ENCODE assay signal across 8 cellular contexts in the genomic region with DNA sequence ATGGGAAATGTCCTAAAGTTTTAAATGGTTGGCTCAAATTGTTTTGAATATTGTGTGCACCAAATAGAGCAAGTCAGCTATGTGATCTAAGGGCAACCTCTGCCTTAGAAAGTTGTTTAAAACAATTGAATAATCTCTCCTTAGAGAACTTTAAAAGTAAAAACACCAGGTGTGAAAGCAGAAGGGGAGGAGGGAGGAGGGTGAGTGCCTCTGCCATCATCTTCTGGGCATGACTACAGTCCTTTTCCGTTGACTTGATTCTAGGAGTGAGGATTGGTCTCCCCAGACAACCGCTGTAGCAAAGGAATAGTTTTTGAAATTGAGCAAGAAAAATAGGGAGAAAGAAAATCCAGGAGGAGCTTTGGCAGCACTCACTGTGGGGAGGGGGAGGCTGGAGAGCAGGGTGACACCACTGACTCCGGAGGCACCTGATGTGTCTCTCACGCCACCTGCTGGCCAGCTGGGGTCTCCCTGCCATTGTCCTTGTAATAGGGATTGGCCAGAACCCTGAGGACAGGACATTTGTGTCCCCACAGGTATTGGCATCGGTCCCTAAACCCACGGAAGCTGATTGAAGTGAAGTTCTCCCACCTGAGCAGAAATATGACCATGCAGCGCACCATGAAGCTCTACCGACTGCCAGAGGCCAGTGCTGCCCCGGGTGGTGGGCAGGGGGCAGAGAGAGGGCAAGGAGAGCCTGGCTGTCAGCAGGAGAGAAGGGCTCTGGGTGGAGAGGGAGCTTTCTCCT. TPM values are rescaled to one million over a fixed set of nuclear protein-coding genes. Genes with fewer than 3 reads are reported as not detected.
DNase-seq lines count a peak whose midpoint lies in the region; ATAC-seq and TF ChIP-seq lines count a peak whose summit lies in the region.

No MANE protein-coding gene starts in this region.

- no peak overlapping the region for H3K4me3 Mint-ChIP-seq in activated naive CD8-positive, alpha-beta T cell treated with anti-CD3 and anti-CD28 coated beads, Interleukin-2, amount 50 U/mL, for 24 hours

- H3K4me1 ChIP-seq in psoas muscle = peaks cover 31% of the 10 kb centered on the region

- no peaks in the 10 kb centered on the region for H3K27me3 ChIP-seq in psoas muscle (ENCODE audit: insufficient read depth in 3 of 3, low read length in 2 of 3)

- DNase-seq in G401 (ENCODE audit: low spot score) = peak; percentile 96
- DNase-seq in NCI-H1048 (lab: John Stamatoyannopoulos, UW) = peak; percentile 23
- DNase-seq in SW480 (ENCODE audit: low spot score) = peak; percentile 57
- peak; percentile 79 for DNase-seq in activated naive CD8-positive, alpha-beta T cell treated with anti-CD3 and anti-CD28 coated beads, Interleukin-2, amount 50 U/mL, for 24 hours
- peak; percentile 94 for DNase-seq in cardiac septum (ENCODE audit: low spot score)
- peak; percentile 90 to 95 for DNase-seq in psoas muscle
- DNase-seq in ureter (ENCODE audit: low spot score) = peak; percentile 89

- no peaks in the 10 kb centered on the region for H3K4me1 Mint-ChIP-seq in activated naive CD8-positive, alpha-beta T cell treated with anti-CD3 and anti-CD28 coated beads, Interleukin-2, amount 50 U/mL, for 24 hours

- peak; percentile 81 for ATAC-seq in activated naive CD8-positive, alpha-beta T cell treated with anti-CD3 and anti-CD28 coated beads, Interleukin-2, amount 50 U/mL, for 24 hours
- ATAC-seq in psoas muscle (peak; percentile 79 to 90 (median 82)), GM21360 (IDR thresholded peaks at IDR 0.05; ENCODE audit: unreplicated experiment) (no peak)

- peaks cover 28 to 97% of the 10 kb centered on the region in 2 donors for H3K36me3 ChIP-seq in psoas muscle (ENCODE audit: insufficient read depth in 1 of 2, low read depth in 1 of 2)

- no peak overlapping the region for H3K4me3 ChIP-seq in psoas muscle

- TF ChIP-seq CTCF in psoas muscle (IDR thresholded peaks at IDR 0.05) = peak; percentile 91

- no peak overlapping the region for H3K27ac Mint-ChIP-seq in activated naive CD8-positive, alpha-beta T cell treated with anti-CD3 and anti-CD28 coated beads, Interleukin-2, amount 50 U/mL, for 24 hours

- no peaks in the 10 kb centered on the region for H3K9me3 ChIP-seq in psoas muscle

- no peaks in the 10 kb centered on the region for H3K9me3 Mint-ChIP-seq in activated naive CD8-positive, alpha-beta T cell treated with anti-CD3 and anti-CD28 coated beads, Interleukin-2, amount 50 U/mL, for 24 hours

- peaks cover 50% of the 10 kb centered on the region for H3K36me3 Mint-ChIP-seq in activated naive CD8-positive, alpha-beta T cell treated with anti-CD3 and anti-CD28 coated beads, Interleukin-2, amount 50 U/mL, for 24 hours (ENCODE audit: low read depth)

- H3K27ac ChIP-seq in psoas muscle = peak overlapping the region; percentile 48

- in situ Hi-C loops in G401 (cut with HindIII; ENCODE audit: low sequenced_read_pairs) = no loop called here

- WGBS in psoas muscle, 3 donors = 40 to 46% (median 41%) methylated on average over 9 of the region's 9 CpGs

- intact Hi-C loops in cardiac septum (cut with DNase I) = loop anchor here (5.0 kb wide), 3 partner anchors 33 to 177 kb away; partner anchors contain the start of gene PLCD3
- intact Hi-C loops in psoas muscle (cut with DNase I) = loop anchor here (1.0 to 5.0 kb wide), 5 partner anchors 33 to 179 kb away; partner anchors contain the start of genes DCAKD (in 1 of the 2), NMT1 (in 1 of the 2) and PLCD3 (in 1 of the 2)

- no peaks in the 10 kb centered on the region for H3K27me3 Mint-ChIP-seq in activated naive CD8-positive, alpha-beta T cell treated with anti-CD3 and anti-CD28 coated beads, Interleukin-2, amount 50 U/mL, for 24 hours

RNA-seq across cellular contexts. Expression of gene PLCD3, which starts 33.3 kb away (rescaled TPM):
- total RNA-seq in G401 (2014; rRNA removed; shearing (Covaris generic)) = 29.2 and 86.2 TPM in 2 replicates
- total RNA-seq in cardiac septum (87.6 TPM), psoas muscle (100 to 1,000 TPM in 2 of 4 donors, 10 to 100 TPM in 2; 69.8 to 217 (median 122) TPM), ureter (153 TPM)
- 100 to 1,000 TPM in 2 of 3 donors, 10 to 100 TPM in 1; 57.0 to 171 (median 170) TPM for polyA plus RNA-seq in psoas muscle

RNA-seq across cellular contexts. Expression of gene ACBD4, which starts 36.4 kb away (rescaled TPM):
- 0.49 and 6.1 TPM in 2 replicates for total RNA-seq in G401 (2014; rRNA removed; shearing (Covaris generic))
- 6.4 TPM for total RNA-seq in cardiac septum
- 1 to 10 TPM; 3.9 to 8.2 (median 5.1) TPM for total RNA-seq in psoas muscle
- 1 to 10 TPM; 2.7 to 5.2 (median 4.4) TPM for polyA plus RNA-seq in psoas muscle
- 26.4 TPM for total RNA-seq in ureter

RNA-seq across cellular contexts. Expression of gene NMT1, which starts 37.9 kb away (rescaled TPM):
- total RNA-seq in G401 (2014; rRNA removed; shearing (Covaris generic)) = 117 and 153 TPM in 2 replicates
- total RNA-seq in cardiac septum = 74.8 TPM
- 100 to 1,000 TPM in 2 of 4 donors, 10 to 100 TPM in 2; 73.3 to 164 (median 93.1) TPM for total RNA-seq in psoas muscle
- 10 to 100 TPM; 58.0 to 79.7 (median 68.3) TPM for polyA plus RNA-seq in psoas muscle
- 125 TPM for total RNA-seq in ureter

RNA-seq across cellular contexts. Expression of gene DCAKD, which starts 47.6 kb away (rescaled TPM):
- 73.9 and 80.9 TPM in 2 replicates for total RNA-seq in G401 (2014; rRNA removed; shearing (Covaris generic))
- total RNA-seq in cardiac septum (32.1 TPM), psoas muscle (10 to 100 TPM in 3 of 4 donors, 1 to 10 TPM in 1; 6.9 to 13.5 (median 11.0) TPM), ureter (76.4 TPM)
- 10 to 100 TPM in 1 of 3 donors, 1 to 10 TPM in 2; 6.4 to 14.2 (median 8.4) TPM for polyA plus RNA-seq in psoas muscle

RNA-seq across cellular contexts. Expression of gene HEXIM1, which starts 49.2 kb away (rescaled TPM):
- 24.1 and 26.3 TPM in 2 replicates for total RNA-seq in G401 (2014; rRNA removed; shearing (Covaris generic))
- total RNA-seq in cardiac septum = 19.8 TPM
- total RNA-seq in psoas muscle = 10 to 100 TPM; 21.3 to 52.2 (median 31.5) TPM
- 100 to 1,000 TPM in 1 of 3 donors, 10 to 100 TPM in 1, 1 to 10 TPM in 1; 9.5 to 127 (median 22.0) TPM for polyA plus RNA-seq in psoas muscle
- 47.0 TPM for total RNA-seq in ureter

Comparison
In these comparisons a context has a peak if more than half of its experiments do, and no peak if none do; other contexts are left out.
1. DNase-seq: peak in every context shown above with its lines; median percentile 96 in G401; 94 in cardiac septum; 92 in psoas muscle; 89 in ureter; 79 in activated naive CD8-positive, alpha-beta T cell treated with anti-CD3 and anti-CD28 coated beads, Interleukin-2, amount 50 U/mL, for 24 hours; 57 in SW480; 23 in NCI-H1048.